In genomic region chr17:31318298-31319190, GRCh38 we compare ENCODE assay signal across 8 cellular contexts. TPM values are rescaled to one million over a fixed set of nuclear protein-coding genes. Genes with fewer than 3 reads are reported as not detected.
A peak's percentile ranks its signal among the peaks of the same experiment; 100 is the strongest.
DNase-seq lines count a peak whose midpoint lies in the region; ATAC-seq and TF ChIP-seq lines count a peak whose summit lies in the region.

No MANE protein-coding gene starts in this region.

- peak overlapping the region; percentile 58 for H3K27ac ChIP-seq in CD8-positive, alpha-beta memory T cell (ENCODE audit: low read depth, low read length)
- no peak overlapping the region for H3K27ac ChIP-seq in brain microvascular endothelial cell
- H3K27ac ChIP-seq in lower lobe of right lung, result peak overlapping the region; percentile 77
- H3K27ac ChIP-seq in SJCRH30, result no peak overlapping the region

- intact Hi-C loops in lower lobe of right lung (cut with DNase I), result no loop called here

- H3K9me3 Mint-ChIP-seq in CD8-positive, alpha-beta memory T cell, result peaks cover 0 to under 1% (median 0%) of the 10 kb centered on the region in 5 donors
- no peaks in the 10 kb centered on the region for H3K9me3 Mint-ChIP-seq in T-helper 2 cell treated with Interferon-gamma antibody and Interleukin-4, amounts not matched to agents 5 μg/mL and 100 μg/mL, for 36 hours

- no peak for TF ChIP-seq CTCF in brain microvascular endothelial cell (IDR thresholded peaks at IDR 0.05; ENCODE audit: low read depth, low read length, missing control alignments)
- TF ChIP-seq CTCF in lower lobe of right lung (IDR thresholded peaks at IDR 0.05), result no peak

- peak overlapping the region; percentile 83 to 90 (median 87) for H3K4me3 Mint-ChIP-seq in CD8-positive, alpha-beta memory T cell
- peak overlapping the region; percentile 86 for H3K4me3 Mint-ChIP-seq in T-helper 2 cell treated with Interferon-gamma antibody and Interleukin-4, amounts not matched to agents 5 μg/mL and 100 μg/mL, for 36 hours

- POLR2A ChIA-PET in CD8-positive, alpha-beta memory T cell (lab: Charles Lee), result interaction anchor here (0.7 to 2.2 kb wide), 3 partner anchors 8 to 169 kb away, joined by 3 to 7 read pairs (median 5); no protein-coding TSS in a partner anchor

- CTCF ChIA-PET in CD8-positive, alpha-beta memory T cell (lab: Charles Lee), result interaction anchor here (1.1 to 1.5 kb wide), 2 partner anchors 8 to 71 kb away, joined by 3 read pairs; no protein-coding TSS in a partner anchor

- H3K4me3 ChIP-seq in CD8-positive, alpha-beta memory T cell (ENCODE audit: low read length), result peak overlapping the region; percentile 90
- H3K4me3 ChIP-seq in brain microvascular endothelial cell (ENCODE audit: low read depth, low read length) (no peak overlapping the region), lower lobe of right lung (peak overlapping the region; percentile 45), SJCRH30 (no peak overlapping the region)

- peaks cover 0 to 44% (median 5%) of the 10 kb centered on the region in 3 donors for H3K36me3 Mint-ChIP-seq in CD8-positive, alpha-beta memory T cell
- peaks cover 45% of the 10 kb centered on the region for H3K36me3 Mint-ChIP-seq in T-helper 2 cell treated with Interferon-gamma antibody and Interleukin-4, amounts not matched to agents 5 μg/mL and 100 μg/mL, for 36 hours (ENCODE audit: low read depth)

- peak overlapping the region; percentile 82 to 96 (median 92) for H3K27ac Mint-ChIP-seq in CD8-positive, alpha-beta memory T cell
- peak overlapping the region; percentile 94 for H3K27ac Mint-ChIP-seq in T-helper 2 cell treated with Interferon-gamma antibody and Interleukin-4, amounts not matched to agents 5 μg/mL and 100 μg/mL, for 36 hours

- in situ Hi-C loops in brain microvascular endothelial cell (cut with HindIII; ENCODE audit: low pct_ligation_motif_present, low sequenced_read_pairs), result no loop called here

- H3K4me1 ChIP-seq in CD8-positive, alpha-beta memory T cell (ENCODE audit: insufficient read depth, low read length), result peaks cover 46% of the 10 kb centered on the region
- peaks cover 18% of the 10 kb centered on the region for H3K4me1 ChIP-seq in lower lobe of right lung
- peaks cover 8% of the 10 kb centered on the region; the same call in 1 of the 2 replicates for H3K4me1 ChIP-seq in SJCRH30

- H3K36me3 ChIP-seq in CD8-positive, alpha-beta memory T cell (ENCODE audit: insufficient read depth, low read length), result no peaks in the 10 kb centered on the region
- no peaks in the 10 kb centered on the region for H3K36me3 ChIP-seq in brain microvascular endothelial cell (replicated peaks)
- no peaks in the 10 kb centered on the region for H3K36me3 ChIP-seq in lower lobe of right lung
- H3K36me3 ChIP-seq in SJCRH30, result peaks cover 4% of the 10 kb centered on the region; the same call in 1 of the 2 replicates

- peak; percentile 6 to 73 (median 60) for DNase-seq in CD8-positive, alpha-beta memory T cell
- DNase-seq in T-helper 2 cell treated with Interferon-gamma antibody and Interleukin-4, amounts not matched to agents 5 μg/mL and 100 μg/mL, for 36 hours (ENCODE audit: low spot score), result peak; percentile 66
- DNase-seq in brain microvascular endothelial cell (peak; percentile 45), lower lobe of right lung (no peak), SJCRH30 (no peak)
- DNase-seq in stimulated activated naive CD4-positive, alpha-beta T cell treated with Interleukin-2 at 50 U/mL for 16 hours (lab: John Stamatoyannopoulos, UW), result peak; percentile 47

- H3K9me3 ChIP-seq in CD8-positive, alpha-beta memory T cell (ENCODE audit: low read length), result no peaks in the 10 kb centered on the region
- H3K9me3 ChIP-seq in lower lobe of right lung (no peaks in the 10 kb centered on the region), SJCRH30 (replicated peaks) (no peaks in the 10 kb centered on the region)

- H3K4me1 Mint-ChIP-seq in CD8-positive, alpha-beta memory T cell, result peaks cover 45 to 61% (median 58%) of the 10 kb centered on the region in 3 donors
- H3K4me1 Mint-ChIP-seq in T-helper 2 cell treated with Interferon-gamma antibody and Interleukin-4, amounts not matched to agents 5 μg/mL and 100 μg/mL, for 36 hours (ENCODE audit: low read depth), result peaks cover 42% of the 10 kb centered on the region

- no peaks in the 10 kb centered on the region for H3K27me3 Mint-ChIP-seq in CD8-positive, alpha-beta memory T cell
- H3K27me3 Mint-ChIP-seq in T-helper 2 cell treated with Interferon-gamma antibody and Interleukin-4, amounts not matched to agents 5 μg/mL and 100 μg/mL, for 36 hours (ENCODE audit: low read depth), result no peaks in the 10 kb centered on the region

- ATAC-seq in HG03066 (IDR thresholded peaks at IDR 0.05; ENCODE audit: low read depth, unreplicated experiment) (peak; percentile 47), lower lobe of right lung (peak; percentile 73 to 76), GM19328 (IDR thresholded peaks at IDR 0.05; ENCODE audit: unreplicated experiment) (no peak)

- H3K27me3 ChIP-seq in CD8-positive, alpha-beta memory T cell (ENCODE audit: insufficient read depth, low read length, poor library complexity, severe bottlenecking), result no peaks in the 10 kb centered on the region
- no peaks in the 10 kb centered on the region for H3K27me3 ChIP-seq in brain microvascular endothelial cell (replicated peaks)
- no peaks in the 10 kb centered on the region for H3K27me3 ChIP-seq in lower lobe of right lung (ENCODE audit: low read depth)
- H3K27me3 ChIP-seq in SJCRH30, result no peaks in the 10 kb centered on the region

RNA-seq across cellular contexts. Expression of gene EVI2A, which starts 2.9 kb away (rescaled TPM):
- 10 to 100 TPM; 40.3 to 41.5 TPM for total RNA-seq in CD8-positive, alpha-beta memory T cell
- 50.4 TPM for polyA plus RNA-seq in CD8-positive, alpha-beta memory T cell
- total RNA-seq in lower lobe of right lung, result 45.2 TPM
- 0.10 and 0.38 TPM in 2 replicates for total RNA-seq in SJCRH30 (2014; rRNA removed; shearing (Covaris generic))

RNA-seq across cellular contexts. Expression of gene EVI2B, which starts 4.7 kb away (rescaled TPM):
- 10 to 100 TPM; 29.8 to 32.7 TPM for total RNA-seq in CD8-positive, alpha-beta memory T cell
- polyA plus RNA-seq in CD8-positive, alpha-beta memory T cell, result 97.4 TPM
- 130 TPM for total RNA-seq in lower lobe of right lung
- not detected in 2 replicates for total RNA-seq in SJCRH30 (2014; rRNA removed; shearing (Covaris generic))

RNA-seq across cellular contexts. Expression of gene OMG, which starts 21.5 kb away (rescaled TPM):
- under 1 TPM; 0.13 to 0.18 TPM for total RNA-seq in CD8-positive, alpha-beta memory T cell
- not detected for polyA plus RNA-seq in CD8-positive, alpha-beta memory T cell
- 12.4 TPM for total RNA-seq in lower lobe of right lung
- not detected in 2 replicates for total RNA-seq in SJCRH30 (2014; rRNA removed; shearing (Covaris generic))

Comparison
In these comparisons a context has a peak if more than half of its experiments do, and no peak if none do; other contexts are left out.
1. DNase-seq: peak in CD8-positive, alpha-beta memory T cell (5 of 5), T-helper 2 cell treated with Interferon-gamma antibody and Interleukin-4, amounts not matched to agents 5 μg/mL and 100 μg/mL, for 36 hours (single experiment), brain microvascular endothelial cell (single experiment) and stimulated activated naive CD4-positive, alpha-beta T cell treated with Interleukin-2 at 50 U/mL for 16 hours (single experiment); none in lower lobe of right lung (single experiment) and SJCRH30 (0 of 2).
2. H3K27ac ChIP-seq: peak in CD8-positive, alpha-beta memory T cell (single experiment) and lower lobe of right lung (single experiment); none in brain microvascular endothelial cell (single experiment) and SJCRH30 (single experiment).
3. H3K4me3 ChIP-seq: peak in CD8-positive, alpha-beta memory T cell (single experiment) and lower lobe of right lung (single experiment); none in brain microvascular endothelial cell (single experiment) and SJCRH30 (single experiment).
4. RNA of gene EVI2A, which starts 2.9 kb away (total RNA-seq): 45.2 TPM in lower lobe of right lung (single experiment) and 40.3 to 41.5 TPM in CD8-positive, alpha-beta memory T cell; 0.10 to 0.38 TPM in SJCRH30; every median in the first group is over 10 times any median in the second.
5. RNA of gene EVI2B, which starts 4.7 kb away (total RNA-seq): 130 TPM in lower lobe of right lung (single experiment) and 29.8 to 32.7 TPM in CD8-positive, alpha-beta memory T cell; not detected in SJCRH30; every median in the first group is over 10 times any median in the second.
6. RNA of gene OMG, which starts 21.5 kb away (total RNA-seq): 12.4 TPM in lower lobe of right lung (single experiment); 0.13 to 0.18 TPM in CD8-positive, alpha-beta memory T cell and not detected in SJCRH30; every median in the first group is over 10 times any median in the second.